In genomic region chr4:47696823-47697222, GRCh38 we compare ENCODE assay signal across 25 cellular contexts.
"Had no signal": no experiment of that assay in that cellular context is flagged by ENCODE, and none has a peak within 500 bp of the region (broad histone marks: within the 10 kb centered on the region; RNA-seq: fewer than 3 reads in every experiment).

No MANE protein-coding gene starts in this region.

- H3K9me3 ChIP-seq: ascending aorta, breast epithelium had no signal

- H3K27me3 ChIP-seq: ascending aorta, breast epithelium, cardiac muscle cell had no signal

- H3K36me3 ChIP-seq: ascending aorta, breast epithelium had no signal

- ATAC-seq: activated CD4-positive, alpha-beta T cell treated with anti-CD3 and anti-CD28 coated beads for 36 hours; activated CD8-positive, alpha-beta memory T cell treated with anti-CD3 and anti-CD28 coated beads, Interleukin-2, amount 10 ng/mL, durations not matched to agents 7 days and 5 days; activated CD8-positive, alpha-beta T cell treated with anti-CD3 and anti-CD28 coated beads, Interleukin-2, amount 10 ng/mL, durations not matched to agents 7 days and 5 days; activated naive CD4-positive, alpha-beta T cell treated with anti-CD3 and anti-CD28 coated beads, Interleukin-2, amount 50 U/mL, for 72 hours; activated T-cell treated with anti-CD3 and anti-CD28 coated beads, Interleukin-2, amount 50 U/mL, for 72 hours; esophagus mucosa had no signal

- H3K27ac ChIP-seq: ascending aorta, breast epithelium, cardiac muscle cell, coronary artery, dorsolateral prefrontal cortex had no signal

- H3K4me1 ChIP-seq: ascending aorta, breast epithelium had no signal

- DNase-seq: activated CD4-positive, alpha-beta memory T cell treated with anti-CD3 and anti-CD28 coated beads for 36 hours; activated CD4-positive, alpha-beta T cell treated with anti-CD3 and anti-CD28 coated beads for 36 hours; activated CD4-positive, alpha-beta T cell treated with anti-CD3 and anti-CD28 coated beads, Interleukin-2, amount 10 ng/mL, durations not matched to agents 24 days and 14 days; activated CD4-positive, CD25-positive, alpha-beta regulatory T cell; activated CD4-positive, CD25-positive, alpha-beta regulatory T cell treated with anti-CD3 and anti-CD28 coated beads, Interleukin-2, amount 50 U/mL, for 72 hours; activated CD8-positive, alpha-beta memory T cell treated with anti-CD3 and anti-CD28 coated beads, Interleukin-2, amount 10 ng/mL, durations not matched to agents 7 days and 5 days; activated CD8-positive, alpha-beta memory T cell treated with anti-CD3 and anti-CD28 coated beads, Interleukin-2, amount 50 U/mL, for 4 hours; activated CD8-positive, alpha-beta T cell treated with anti-CD3 and anti-CD28 coated beads, Interleukin-2, amount 10 ng/mL, durations not matched to agents 7 days and 5 days; activated gamma-delta T cell; activated naive CD4-positive, alpha-beta T cell; activated naive CD4-positive, alpha-beta T cell treated with anti-CD3 and anti-CD28 coated beads, Interleukin-2, amount 10 ng/mL, durations not matched to agents 7 days and 5 days; activated naive CD8-positive, alpha-beta T cell treated with anti-CD3 and anti-CD28 coated beads, Interleukin-2, amount 10 ng/mL, durations not matched to agents 7 days and 5 days; activated T-cell treated with anti-CD3 and anti-CD28 coated beads, Interleukin-2, amount 50 U/mL, for 24 hours; activated T-cell treated with anti-CD3 and anti-CD28 coated beads, Interleukin-2, amount 50 U/mL, for 72 hours; dorsolateral prefrontal cortex; effector memory CD4-positive, alpha-beta T cell; endodermal cell; foreskin fibroblast; T-helper 2 cell had no signal

- H3K4me3 ChIP-seq: ascending aorta, breast epithelium, cardiac muscle cell, coronary artery, dorsolateral prefrontal cortex had no signal
